ENCODE assay signal across 22 cellular contexts in genomic region chr6:121686611-121687023, GRCh38.
A peak's percentile ranks its signal among the peaks of the same experiment; 100 is the strongest.
DNase-seq lines count a peak whose midpoint lies in the region; TF ChIP-seq lines count a peak whose summit lies in the region.
"Had no signal": no experiment of that assay in that cellular context is flagged by ENCODE, and none has a peak within 500 bp of the region (broad histone marks: within the 10 kb centered on the region; RNA-seq: fewer than 3 reads in every experiment).

No MANE protein-coding gene starts in this region.

- no peak overlapping the region for H4K12ac ChIP-seq in trophoblast cell (ENCODE audit: low read depth, low read length)

- H3K9me3 Mint-ChIP-seq in H9, result peaks cover 0 to 2% of the 10 kb centered on the region in 2 experiments; a peak in 2 of 5 replicates
- no peaks in the 10 kb centered on the region for H3K9me3 Mint-ChIP-seq in activated CD4-positive, alpha-beta memory T cell treated with anti-CD3 and anti-CD28 coated beads for 36 hours

- no peak overlapping the region for H3K4me3 Mint-ChIP-seq in H9
- H3K4me3 Mint-ChIP-seq in activated CD4-positive, alpha-beta memory T cell treated with anti-CD3 and anti-CD28 coated beads for 36 hours, result no peak overlapping the region
- H3K4me3 Mint-ChIP-seq: memory B cell, nephron had no signal

- H3K23me2 ChIP-seq in H9 (ENCODE audit: insufficient read length, low read depth, low read length, poor library complexity, severe bottlenecking), result no peaks in the 10 kb centered on the region

- H4K8ac ChIP-seq in H9 (replicated peaks; ENCODE audit: insufficient read length, low read depth, low read length) (no peak overlapping the region), trophoblast cell (ENCODE audit: low read depth, low read length) (no peak overlapping the region)

- no peak overlapping the region for H3K9ac ChIP-seq in H9 (ENCODE audit: extremely low read depth, insufficient read length, low read length)
- H3K9ac ChIP-seq in trophoblast cell (ENCODE audit: low read length), result no peak overlapping the region
- H3K9ac ChIP-seq: BLaER1 had no signal

- H3K27ac Mint-ChIP-seq in H9, result no peak overlapping the region
- no peak overlapping the region for H3K27ac Mint-ChIP-seq in activated CD4-positive, alpha-beta memory T cell treated with anti-CD3 and anti-CD28 coated beads for 36 hours
- H3K27ac Mint-ChIP-seq: memory B cell, nephron had no signal

- H3K4me2 ChIP-seq in H9 (ENCODE audit: insufficient read depth, insufficient read length, low read length), result no peak overlapping the region
- H3K4me2 ChIP-seq in trophoblast cell (ENCODE audit: low read length), result no peak overlapping the region
- H3K4me2 ChIP-seq: BLaER1, PC-9 had no signal

- H3K4me3 ChIP-seq in choroid plexus epithelial cell (ENCODE audit: low read depth, low read length) (peak overlapping the region; percentile 42), trophoblast cell (ENCODE audit: low read depth, low read length) (no peak overlapping the region)
- H3K4me3 ChIP-seq: ascending aorta, BLaER1, PC-9, psoas muscle, SK-N-MC, suprapubic skin had no signal

- H3K4ac ChIP-seq in H9 (ENCODE audit: low read depth, low read length), result no peak overlapping the region
- no peak overlapping the region for H3K4ac ChIP-seq in trophoblast cell (ENCODE audit: low read depth, low read length)

- H2BK120ac ChIP-seq in H9 (ENCODE audit: low read depth, low read length, poor library complexity, severe bottlenecking), result no peak overlapping the region
- H2BK120ac ChIP-seq in trophoblast cell (ENCODE audit: insufficient read depth, low read length, poor library complexity), result no peak overlapping the region

- CTCF ChIA-PET in activated CD4-positive, alpha-beta memory T cell treated with anti-CD3 and anti-CD28 coated beads for 36 hours (lab: Charles Lee), result no interaction called here

- H3K79me2 ChIP-seq in H9 (ENCODE audit: insufficient read depth, low read length), result no peaks in the 10 kb centered on the region
- H3K79me2 ChIP-seq in trophoblast cell (ENCODE audit: control insufficient read depth, insufficient read depth, low read length, poor library complexity), result no peaks in the 10 kb centered on the region

- peaks cover under 1 to 2% of the 10 kb centered on the region in 2 experiments for H3K4me1 Mint-ChIP-seq in H9
- no peaks in the 10 kb centered on the region for H3K4me1 Mint-ChIP-seq in activated CD4-positive, alpha-beta memory T cell treated with anti-CD3 and anti-CD28 coated beads for 36 hours (ENCODE audit: low read depth)
- H3K4me1 Mint-ChIP-seq: memory B cell had no signal

- H2BK12ac ChIP-seq in H9 (ENCODE audit: insufficient read length, low read depth, low read length) (no peak overlapping the region), trophoblast cell (ENCODE audit: low read length) (no peak overlapping the region)

- H2BK5ac ChIP-seq in H9 (ENCODE audit: insufficient read length, low read length) (no peak overlapping the region), trophoblast cell (ENCODE audit: low read depth, low read length, poor library complexity) (no peak overlapping the region)

- no peak overlapping the region for H2AK5ac ChIP-seq in H9 (ENCODE audit: insufficient read length, low read length)
- H2AK5ac ChIP-seq in trophoblast cell (ENCODE audit: low read length), result no peak overlapping the region

- no peak overlapping the region for H3K56ac ChIP-seq in H9 (ENCODE audit: insufficient read length, low read depth, low read length)

- no peaks in the 10 kb centered on the region for H3K36me3 ChIP-seq in trophoblast cell (ENCODE audit: control insufficient read depth in 1 of 2, insufficient read depth in 2 of 2, low read length in 2 of 2)
- H3K36me3 ChIP-seq: ascending aorta, BLaER1, suprapubic skin had no signal

- no peaks in the 10 kb centered on the region for H4K20me1 ChIP-seq in H9 (ENCODE audit: control insufficient read depth, insufficient read depth, insufficient read length)
- H4K20me1 ChIP-seq: BLaER1 had no signal

- H3K23ac ChIP-seq in H9 (ENCODE audit: insufficient read length, low read depth, low read length), result no peak overlapping the region
- H3K23ac ChIP-seq in trophoblast cell (ENCODE audit: low read length), result no peak overlapping the region

- POLR2A ChIA-PET in activated CD4-positive, alpha-beta memory T cell treated with anti-CD3 and anti-CD28 coated beads for 36 hours (lab: Charles Lee), result no interaction called here

- no peak overlapping the region for H2BK15ac ChIP-seq in H9 (ENCODE audit: low read depth, low read length)

- no peaks in the 10 kb centered on the region for H3K27me3 Mint-ChIP-seq in H9 (ENCODE audit: low read depth)
- H3K27me3 Mint-ChIP-seq in activated CD4-positive, alpha-beta memory T cell treated with anti-CD3 and anti-CD28 coated beads for 36 hours, result no peaks in the 10 kb centered on the region
- H3K27me3 Mint-ChIP-seq: memory B cell had no signal

- H4K5ac ChIP-seq in H9 (ENCODE audit: insufficient read length, low read depth, low read length), result no peak overlapping the region

- TF ChIP-seq CTCF in H9 (conservative IDR thresholded peaks at IDR 0.05) (no peak), choroid plexus epithelial cell (conservative IDR thresholded peaks at IDR 0.05; ENCODE audit: low read depth, low read length) (no peak)

- H3T11ph ChIP-seq in H9 (ENCODE audit: low read length), result no peak overlapping the region

- H3K14ac ChIP-seq in H9 (ENCODE audit: insufficient read depth, low read length) (no peak overlapping the region), trophoblast cell (ENCODE audit: low read length) (no peak overlapping the region)

- H3K27ac ChIP-seq in H9 (ENCODE audit: insufficient read length, low read depth, low read length), result no peak overlapping the region
- no peak overlapping the region for H3K27ac ChIP-seq in trophoblast cell (ENCODE audit: low read depth, low read length)
- H3K27ac ChIP-seq: ascending aorta, BLaER1, PC-9, psoas muscle, SK-N-MC, suprapubic skin had no signal

- no peaks in the 10 kb centered on the region for H3K9me3 ChIP-seq in H9 (ENCODE audit: control insufficient read depth, low read depth, low read length)
- H3K9me3 ChIP-seq in trophoblast cell (ENCODE audit: insufficient read depth, low read depth, low read length), result no peaks in the 10 kb centered on the region
- H3K9me3 ChIP-seq: ascending aorta, psoas muscle, suprapubic skin had no signal

- 0 out of 7 replicates have a peak, but pooled peaks cover 0 to 9% (median 0%) of the 10 kb centered on the region in 3 experiments for H3K36me3 Mint-ChIP-seq in H9 (ENCODE audit: insufficient read depth in 1 of 3, low read depth in 3 of 3)
- H3K36me3 Mint-ChIP-seq in activated CD4-positive, alpha-beta memory T cell treated with anti-CD3 and anti-CD28 coated beads for 36 hours, result no peaks in the 10 kb centered on the region
- H3K36me3 Mint-ChIP-seq: memory B cell had no signal

- no peak overlapping the region for H2BK20ac ChIP-seq in H9 (ENCODE audit: low read depth, low read length, poor library complexity, severe bottlenecking)

- H3K79me1 ChIP-seq in H9 (ENCODE audit: insufficient read depth, low read depth, low read length, poor library complexity, severe bottlenecking), result no peaks in the 10 kb centered on the region
- H3K79me1 ChIP-seq in trophoblast cell (ENCODE audit: low read length), result no peaks in the 10 kb centered on the region

- H2AFZ ChIP-seq in H9 (ENCODE audit: low read length), result no peak overlapping the region
- H2AFZ ChIP-seq in trophoblast cell (ENCODE audit: insufficient read depth, low read length, poor library complexity), result no peak overlapping the region
- H2AFZ ChIP-seq: PC-9 had no signal

- H4K91ac ChIP-seq in H9 (ENCODE audit: insufficient read length, low read depth, low read length) (no peak overlapping the region), trophoblast cell (ENCODE audit: low read depth, low read length) (no peak overlapping the region)

- intact Hi-C loops in activated CD4-positive, alpha-beta memory T cell treated with anti-CD3 and anti-CD28 coated beads for 36 hours (cut with micrococcal nuclease), result no loop called here

- WGBS in H9 (ENCODE audit: extremely low coverage, insufficient read length, low lambda C conversion rate), result no CpG with 5 or more reads among the region's 29 CpGs
- WGBS in trophoblast cell (ENCODE audit: extremely low coverage, insufficient coverage, insufficient read length), result no CpG with 5 or more reads among the region's 29 CpGs

- H3K18ac ChIP-seq in H9 (ENCODE audit: insufficient read length, low read depth, low read length) (no peak overlapping the region), trophoblast cell (ENCODE audit: low read length) (no peak overlapping the region)

- H3K27me3 ChIP-seq in H9 (ENCODE audit: insufficient read depth, low read length) (no peaks in the 10 kb centered on the region), trophoblast cell (ENCODE audit: insufficient read depth, low read length) (no peaks in the 10 kb centered on the region)
- H3K27me3 ChIP-seq: ascending aorta, BLaER1, suprapubic skin had no signal

- DNase-seq in SHP77 (lab: John Stamatoyannopoulos, UW) (peak; percentile 45 to 73), SHP77 treated with DMSO at 0.1 percent for 48 hours (lab: John Stamatoyannopoulos, UW) (no peak), H9 (peak; percentile 81), choroid plexus epithelial cell (ENCODE audit: low read depth) (no peak), trophoblast cell (peak; percentile 36 to 60), NCI-H2081 treated with DMSO at 0.1 percent for 48 hours (lab: John Stamatoyannopoulos, UW) (no peak), cerebellum (ENCODE audit: low spot score) (no peak)
- no peak for DNase-seq in activated CD4-positive, alpha-beta memory T cell treated with anti-CD3 and anti-CD28 coated beads for 36 hours
- DNase-seq: activated CD8-positive, alpha-beta memory T cell treated with anti-CD3 and anti-CD28 coated beads, Interleukin-2, amount 50 U/mL, for 4 hours; cerebellar nuclear complex; islet precursor cell; NCI-H187 treated with DMSO at 0.1 percent for 48 hours; NCI-H524 treated with DMSO at 0.1 percent for 48 hours; PC-9; T-helper 9 cell had no signal

- H3K4me1 ChIP-seq in H9 (ENCODE audit: insufficient read depth, low read length) (no peaks in the 10 kb centered on the region), trophoblast cell (ENCODE audit: control insufficient read depth in 1 of 2, insufficient read depth in 2 of 2, low read length in 2 of 2) (no peaks in the 10 kb centered on the region)
- H3K4me1 ChIP-seq: ascending aorta, BLaER1, psoas muscle, suprapubic skin had no signal

Comparison
In these comparisons a context has a peak if more than half of its experiments do, and no peak if none do; other contexts are left out.
1. DNase-seq: peak in SHP77 (2 of 2), H9 (single experiment) and trophoblast cell (2 of 2); none in SHP77 treated with DMSO at 0.1 percent for 48 hours (single experiment), choroid plexus epithelial cell (single experiment), activated CD4-positive, alpha-beta memory T cell treated with anti-CD3 and anti-CD28 coated beads for 36 hours (single experiment), NCI-H2081 treated with DMSO at 0.1 percent for 48 hours (single experiment) and cerebellum (single experiment).